ENCODE assay signal across 8 cellular contexts in the genomic region with DNA sequence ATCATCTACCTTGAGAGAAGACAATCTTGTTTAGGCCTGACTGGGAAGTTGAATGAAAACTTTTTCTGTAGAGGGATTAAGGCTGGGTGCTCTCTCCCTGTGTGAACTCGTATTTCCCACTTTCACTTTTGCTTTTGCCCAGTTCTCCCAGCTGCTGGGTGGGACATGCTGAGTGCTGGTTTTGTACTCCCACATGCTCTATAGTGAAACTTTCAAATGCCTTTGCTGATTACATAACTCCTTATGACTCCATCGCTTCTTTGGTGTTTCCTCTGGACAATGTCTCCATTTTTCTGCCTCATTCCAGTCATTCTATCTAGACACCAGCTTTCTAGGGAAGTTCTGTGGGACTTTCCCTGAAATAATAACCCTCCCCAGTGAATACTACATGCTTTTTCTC.
DNase-seq lines count a peak whose midpoint lies in the region; ATAC-seq and TF ChIP-seq lines count a peak whose summit lies in the region.

No MANE protein-coding gene starts in this region.

- peak overlapping the region; percentile 34 to 77 (median 61) for H3K4me2 ChIP-seq in BLaER1 treated with 17β-estradiol and CSF1 and Interleukin-3, amounts not matched to agents 10 nM and 100 nM
- H3K4me2 ChIP-seq in osteoblast (ENCODE audit: insufficient read depth, low read length), result peak overlapping the region; percentile 80

- peak overlapping the region; percentile 54 for H2AFZ ChIP-seq in osteoblast (ENCODE audit: low read length)

- TF ChIP-seq CTCF in osteoblast (IDR thresholded peaks at IDR 0.05; ENCODE audit: extremely low read depth, low read depth, low read length) (no peak), WERI-Rb-1 (IDR thresholded peaks at IDR 0.05; ENCODE audit: low read depth, low read length) (no peak)

- no peaks in the 10 kb centered on the region for H3K36me3 ChIP-seq in BLaER1 treated with 17β-estradiol and CSF1 and Interleukin-3, amounts not matched to agents 10 nM and 100 nM
- H3K36me3 ChIP-seq in duodenal mucosa (ENCODE audit: control insufficient read depth in 1 of 2, insufficient read depth in 2 of 2, low read length in 2 of 2), result no peaks in the 10 kb centered on the region
- H3K36me3 ChIP-seq in osteoblast (ENCODE audit: insufficient read depth, low read length), result no peaks in the 10 kb centered on the region
- H3K36me3 ChIP-seq in WERI-Rb-1, result no peaks in the 10 kb centered on the region

- peak overlapping the region in 3 of 10 experiments; percentile 8 to 20 (median 9); a peak in 2 of 20 replicates for H3K4me3 ChIP-seq in BLaER1 treated with 17β-estradiol and CSF1 and Interleukin-3, amounts not matched to agents 10 nM and 100 nM
- peak overlapping the region; percentile 50 to 59 for H3K4me3 ChIP-seq in duodenal mucosa (ENCODE audit: low read depth in 1 of 2, low read length in 2 of 2)
- peak overlapping the region; percentile 58 for H3K4me3 ChIP-seq in osteoblast (ENCODE audit: insufficient read depth, low read length)
- no peak overlapping the region for H3K4me3 ChIP-seq in WERI-Rb-1 (ENCODE audit: low read depth, low read length)

- no peaks in the 10 kb centered on the region for H3K79me2 ChIP-seq in osteoblast (ENCODE audit: insufficient read depth, low read length)

- H3K4me1 ChIP-seq in BLaER1 treated with 17β-estradiol and CSF1 and Interleukin-3, amounts not matched to agents 10 nM and 100 nM, result peaks cover 11 to 38% (median 31%) of the 10 kb centered on the region in 10 experiments
- H3K4me1 ChIP-seq in duodenal mucosa (ENCODE audit: control insufficient read depth in 1 of 2, insufficient read depth in 2 of 2, low read length in 2 of 2) (peaks cover 0 to 11% of the 10 kb centered on the region in 2 donors), osteoblast (ENCODE audit: insufficient read depth, low read length) (peaks cover 8% of the 10 kb centered on the region)

- ATAC-seq in GM19455 (IDR thresholded peaks at IDR 0.05; ENCODE audit: unreplicated experiment), result peak; percentile 64

- peak overlapping the region in 1 of 11 experiments; percentile 32; a peak in 2 of 22 replicates for H3K9ac ChIP-seq in BLaER1 treated with 17β-estradiol and CSF1 and Interleukin-3, amounts not matched to agents 10 nM and 100 nM
- H3K9ac ChIP-seq in duodenal mucosa (ENCODE audit: low read depth in 1 of 2, low read length in 2 of 2), result no peak overlapping the region

- no peaks in the 10 kb centered on the region for H3K9me3 ChIP-seq in BLaER1 treated with 17β-estradiol and CSF1 and Interleukin-3, amounts not matched to agents 10 nM and 100 nM (replicated peaks in 1 of 11)
- H3K9me3 ChIP-seq in duodenal mucosa (ENCODE audit: control insufficient read depth in 1 of 2, low read length in 2 of 2) (no peaks in the 10 kb centered on the region), osteoblast (ENCODE audit: low read depth, low read length) (no peaks in the 10 kb centered on the region), WERI-Rb-1 (ENCODE audit: severe bottlenecking) (no peaks in the 10 kb centered on the region)

- H3K27ac ChIP-seq in BLaER1 treated with 17β-estradiol and CSF1 and Interleukin-3, amounts not matched to agents 10 nM and 100 nM, result peak overlapping the region in 5 of 11 experiments; percentile 1 to 44 (median 32); a peak in 8 of 22 replicates
- no peak overlapping the region for H3K27ac ChIP-seq in duodenal mucosa (ENCODE audit: low read depth, low read length)
- H3K27ac ChIP-seq in osteoblast (ENCODE audit: low read depth, low read length), result no peak overlapping the region
- H3K27ac ChIP-seq in WERI-Rb-1, result no peak overlapping the region

- no peaks in the 10 kb centered on the region for H3K27me3 ChIP-seq in BLaER1 treated with 17β-estradiol and CSF1 and Interleukin-3, amounts not matched to agents 10 nM and 100 nM
- no peaks in the 10 kb centered on the region for H3K27me3 ChIP-seq in duodenal mucosa (ENCODE audit: control insufficient read depth in 1 of 2, insufficient read depth in 2 of 2, low read length in 2 of 2)
- no peaks in the 10 kb centered on the region for H3K27me3 ChIP-seq in osteoblast (ENCODE audit: insufficient read depth, low read length)
- no peaks in the 10 kb centered on the region for H3K27me3 ChIP-seq in WERI-Rb-1 (ENCODE audit: insufficient read depth, low read depth, severe bottlenecking)

- DNase-seq in LHCN-M2 (ENCODE audit: low read depth) (peak; percentile 85), osteoblast (ENCODE audit: insufficient read length, low spot score, missing footprints) (peak; percentile 88), WERI-Rb-1 (no peak), retina (no peak), HK-2 (ENCODE audit: unreplicated experiment) (no peak)

- H4K20me1 ChIP-seq in BLaER1 treated with 17β-estradiol and CSF1 and Interleukin-3, amounts not matched to agents 10 nM and 100 nM, result no peaks in the 10 kb centered on the region
- no peaks in the 10 kb centered on the region for H4K20me1 ChIP-seq in osteoblast (ENCODE audit: insufficient read depth, low read length)

Comparison
In these comparisons a context has a peak if more than half of its experiments do, and no peak if none do; other contexts are left out.
1. DNase-seq: peak in LHCN-M2 (single experiment) and osteoblast (single experiment); none in WERI-Rb-1 (single experiment), retina (single experiment) and HK-2 (single experiment).